11 cellular contexts compared by ENCODE assay signal in the genomic region with DNA sequence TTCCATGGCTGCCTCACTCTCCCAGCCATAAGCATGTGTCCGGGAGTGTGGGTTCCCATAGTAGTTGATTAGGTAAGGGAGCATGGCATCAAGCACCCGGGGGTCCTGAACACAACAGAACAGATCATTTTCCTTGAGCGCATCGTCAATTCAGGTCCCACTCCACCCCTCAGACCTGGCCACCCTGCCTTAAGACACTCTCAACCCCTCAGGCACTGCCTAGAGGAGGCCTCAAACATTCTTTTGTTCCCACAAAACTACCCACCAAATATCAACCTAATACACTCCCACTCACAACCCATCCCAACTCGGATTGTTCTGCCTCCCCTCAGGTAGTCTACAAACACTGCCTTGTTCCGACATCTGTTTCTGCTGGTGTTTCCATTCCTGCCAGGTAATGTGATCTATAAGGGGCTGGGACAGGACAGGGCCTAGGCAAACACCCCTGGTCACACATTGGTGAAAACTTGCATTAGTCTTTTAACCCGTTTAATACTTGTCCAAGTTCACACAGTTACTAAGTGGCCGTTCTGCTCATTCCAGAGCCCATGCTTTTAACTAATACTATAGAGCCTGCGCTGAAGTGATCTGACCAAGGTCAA. TPM values are rescaled to one million over a fixed set of nuclear protein-coding genes. Genes with fewer than 3 reads are reported as not detected.
A peak's percentile ranks its signal among the peaks of the same experiment; 100 is the strongest.
DNase-seq lines count a peak whose midpoint lies in the region; ATAC-seq, FAIRE-seq and TF ChIP-seq lines count a peak whose summit lies in the region.
"Had no signal": no experiment of that assay in that cellular context is flagged by ENCODE, and none has a peak within 500 bp of the region (broad histone marks: within the 10 kb centered on the region; RNA-seq: fewer than 3 reads in every experiment).

No MANE protein-coding gene starts in this region.

- H3K27me3 Mint-ChIP-seq in brain, result peaks cover 10% of the 10 kb centered on the region

- CTCF ChIA-PET in A673 (lab: Charles Lee), result no interaction called here

- intact Hi-C loops in A673 (cut with micrococcal nuclease; ENCODE audit: unreplicated experiment), result loop anchor here (2.0 kb wide), 1 partner anchor 81 kb away; no protein-coding TSS in a partner anchor

- TF ChIP-seq POLR2A in erythroblast (IDR thresholded peaks at IDR 0.05; ENCODE audit: low read length), result no peak

- H3K4me1 Mint-ChIP-seq in brain, result peaks cover 37% of the 10 kb centered on the region

- POLR2A ChIA-PET in A673 (lab: Charles Lee; ENCODE audit: low non-redundant PET), result no interaction called here

- H3K36me3 ChIP-seq in A673 (ENCODE audit: insufficient read depth, low read length, poor library complexity, severe bottlenecking) (peaks cover 23% of the 10 kb centered on the region), mucosa of rectum (ENCODE audit: control insufficient read depth in 2 of 2, insufficient read depth in 2 of 2, low read length in 2 of 2) (peaks cover 20 to 24% of the 10 kb centered on the region in 2 donors)

- H3K27ac ChIP-seq in A673 (ENCODE audit: low read depth, low read length, poor library complexity, severe bottlenecking), result no peak overlapping the region
- no peak overlapping the region for H3K27ac ChIP-seq in HL-60 (replicated peaks)
- no peak overlapping the region for H3K27ac ChIP-seq in mucosa of rectum (ENCODE audit: low read depth in 2 of 2, low read length in 2 of 2)

- H3K4me1 ChIP-seq in A673 (ENCODE audit: insufficient read depth, low read length, poor library complexity, severe bottlenecking), result peaks cover 22% of the 10 kb centered on the region
- H3K4me1 ChIP-seq in mucosa of rectum (ENCODE audit: control insufficient read depth in 2 of 2, insufficient read depth in 2 of 2, low read length in 2 of 2), result peaks cover 18 to 20% of the 10 kb centered on the region in 2 donors

- TF ChIP-seq CTCF in A673 (conservative IDR thresholded peaks at IDR 0.05; ENCODE audit: low read depth, low read length) (no peak), HL-60 (IDR thresholded peaks at IDR 0.05; ENCODE audit: insufficient read depth, low read length) (no peak), brain (conservative IDR thresholded peaks at IDR 0.05) (no peak)

- H3K4me3 ChIP-seq in A673 (ENCODE audit: low read depth, low read length, poor library complexity, severe bottlenecking), result peak overlapping the region; percentile 87
- peak overlapping the region; percentile 96 for H3K4me3 ChIP-seq in HL-60 (replicated peaks; ENCODE audit: insufficient read depth, low read length)
- H3K4me3 ChIP-seq in mucosa of rectum (ENCODE audit: low read length in 2 of 2), result peak overlapping the region; percentile 94 to 99

- no peaks in the 10 kb centered on the region for H3K9me3 Mint-ChIP-seq in brain

- peak overlapping the region; percentile 50 to 97 (median 89) for H3K27ac Mint-ChIP-seq in brain

- H3K9me3 ChIP-seq in A673 (ENCODE audit: low read depth, low read length, poor library complexity, severe bottlenecking) (no peaks in the 10 kb centered on the region), mucosa of rectum (ENCODE audit: control insufficient read depth in 2 of 2, low read length in 2 of 2) (no peaks in the 10 kb centered on the region)

- peaks cover 29% of the 10 kb centered on the region for H3K36me3 Mint-ChIP-seq in brain

- DNase-seq in A673 (ENCODE audit: low spot score) (no peak), HL-60 (ENCODE audit: low read depth in 1 of 2, low spot score in 1 of 2) (no peak), erythroblast (lab: John Stamatoyannopoulos, UW) (no peak), frontal cortex (ENCODE audit: low spot score in 2 of 2) (no peak), NK-92 (lab: John Stamatoyannopoulos, UW; ENCODE audit: unreplicated experiment) (no peak)
- DNase-seq: activated CD4-positive, alpha-beta T cell treated with anti-CD3 and anti-CD28 coated beads for 1 hour; left ventricle myocardium superior had no signal

- peak overlapping the region; percentile 91 to 98 (median 93) for H3K4me3 Mint-ChIP-seq in brain

- peak overlapping the region; percentile 93 to 98 for H3K9ac ChIP-seq in mucosa of rectum (ENCODE audit: low read depth in 1 of 2, low read length in 2 of 2)

- FAIRE-seq in frontal cortex (lab: Jason Lieb, UNC), result no peak
- FAIRE-seq: urothelium cell line had no signal

- BruUV-seq in A673 (replicated peaks; lab: Mats Ljungman, UMichigan), result no TSS peak

- ATAC-seq in GM21619 (IDR thresholded peaks at IDR 0.05; ENCODE audit: unreplicated experiment), result no peak

- H3K27me3 ChIP-seq in A673 (replicated peaks; ENCODE audit: insufficient read depth, low read depth, low read length, poor library complexity) (no peaks in the 10 kb centered on the region), HL-60 (ENCODE audit: insufficient read depth, poor library complexity, severe bottlenecking) (no peaks in the 10 kb centered on the region), mucosa of rectum (ENCODE audit: control insufficient read depth in 2 of 2, insufficient read depth in 2 of 2, low read length in 2 of 2) (no peaks in the 10 kb centered on the region)

RNA-seq across cellular contexts. Expression of gene NFS1, which starts 1.4 kb away (rescaled TPM):
- total RNA-seq in A673 (2021) (22.2 and 23.2 TPM in 2 replicates), frontal cortex (23.6 TPM)
- polyA plus RNA-seq in brain (ENCODE audit: insufficient read depth, low read depth, low replicate concordance), result 44.4 TPM

RNA-seq across cellular contexts. Expression of gene ROMO1, which starts 1.4 kb away (rescaled TPM):
- total RNA-seq in A673 (2021) (134 and 153 TPM in 2 replicates), frontal cortex (86.4 TPM)
- polyA plus RNA-seq in brain (ENCODE audit: insufficient read depth, low read depth, low replicate concordance), result 249 TPM

RNA-seq across cellular contexts. Expression of gene CPNE1, which starts 33.1 kb away (rescaled TPM):
- 273 TPM in 2 replicates for total RNA-seq in A673 (2021)
- 337 TPM for polyA plus RNA-seq in brain (ENCODE audit: insufficient read depth, low read depth, low replicate concordance)
- total RNA-seq in frontal cortex, result 55.4 TPM

RNA-seq across cellular contexts. Expression of gene RBM12, which starts 33.1 kb away (rescaled TPM):
- total RNA-seq in A673 (2021) (114 and 124 TPM in 2 replicates), frontal cortex (109 TPM)
- polyA plus RNA-seq in brain (ENCODE audit: insufficient read depth, low read depth, low replicate concordance), result 40.6 TPM

RNA-seq across cellular contexts. Expression of gene RBM39, which starts 44.3 kb away (rescaled TPM):
- total RNA-seq in A673 (2021), result 316 and 329 TPM in 2 replicates
- polyA plus RNA-seq in brain (ENCODE audit: insufficient read depth, low read depth, low replicate concordance), result 105 TPM
- total RNA-seq in frontal cortex, result 450 TPM
